In genomic region chr1:150609726-150610125, GRCh38 we compare ENCODE assay signal across 11 cellular contexts.
DNase-seq lines count a peak whose midpoint lies in the region; ATAC-seq and TF ChIP-seq lines count a peak whose summit lies in the region.
"Had no signal": no experiment of that assay in that cellular context is flagged by ENCODE, and none has a peak within 500 bp of the region (broad histone marks: within the 10 kb centered on the region; RNA-seq: fewer than 3 reads in every experiment).

No MANE protein-coding gene starts in this region.

- H3K27ac ChIP-seq in brain microvascular endothelial cell = peak overlapping the region; percentile 97

- peak; percentile 58 for DNase-seq in NCI-H2227 treated with DMSO at 0.1 percent for 48 hours (lab: John Stamatoyannopoulos, UW)
- no peak for DNase-seq in brain microvascular endothelial cell
- DNase-seq in left kidney (ENCODE audit: low read depth, low spot score) = peak; percentile 15
- peak; percentile 30 for DNase-seq in superior temporal gyrus (ENCODE audit: extremely low spot score)
- no peak for DNase-seq in DMS53 treated with DMSO at 0.1 percent for 48 hours (lab: John Stamatoyannopoulos, UW; ENCODE audit: unreplicated experiment)
- DNase-seq: activated gamma-delta T cell; MV-4-11; stimulated activated CD4-positive, alpha-beta T cell treated with anti-CD3 and anti-CD28 coated beads, Interleukin-2, amount 100 ng/mL, for 48 hours had no signal

- ATAC-seq in GM18861 (IDR thresholded peaks at IDR 0.05; ENCODE audit: unreplicated experiment) (no peak), HG03045 (IDR thresholded peaks at IDR 0.05; ENCODE audit: unreplicated experiment) (no peak)
- ATAC-seq: GM12878 had no signal

- TF ChIP-seq CTCF in brain microvascular endothelial cell (IDR thresholded peaks at IDR 0.05; ENCODE audit: low read depth, low read length, missing control alignments) = no peak

- in situ Hi-C loops in brain microvascular endothelial cell (cut with HindIII; ENCODE audit: low pct_ligation_motif_present, low sequenced_read_pairs) = no loop called here

- H3K27me3 ChIP-seq in brain microvascular endothelial cell (replicated peaks) = no peaks in the 10 kb centered on the region

- H3K36me3 ChIP-seq in brain microvascular endothelial cell (replicated peaks) = no peaks in the 10 kb centered on the region

- H3K4me3 ChIP-seq in brain microvascular endothelial cell (ENCODE audit: low read depth, low read length) = no peak overlapping the region
- H3K4me3 ChIP-seq: GM12878 had no signal

Comparison
In these comparisons a context has a peak if more than half of its experiments do, and no peak if none do; other contexts are left out.
1. DNase-seq: peak in NCI-H2227 treated with DMSO at 0.1 percent for 48 hours (single experiment), left kidney (single experiment) and superior temporal gyrus (single experiment); none in brain microvascular endothelial cell (single experiment) and DMS53 treated with DMSO at 0.1 percent for 48 hours (single experiment).